ENCODE assay signal across 19 cellular contexts in the genomic region with DNA sequence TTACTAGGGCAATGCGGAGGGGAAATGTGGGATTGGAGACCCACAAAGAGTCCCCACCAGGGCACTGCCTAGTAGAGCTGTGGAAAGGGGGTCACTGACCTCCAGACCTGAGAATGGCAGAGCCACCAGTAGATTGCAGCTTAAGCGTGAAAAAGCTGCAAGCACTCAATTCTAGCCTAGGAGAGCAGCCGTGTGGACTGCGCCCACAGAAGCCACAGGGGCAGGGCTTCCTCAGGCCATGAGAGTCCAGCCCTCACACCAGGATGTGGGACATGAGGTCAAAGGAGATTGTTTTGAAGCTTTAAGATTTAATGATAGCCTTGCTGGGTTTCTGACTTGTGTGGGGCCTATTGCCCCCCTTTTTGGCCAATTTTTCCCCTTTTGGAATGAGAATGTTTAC.
DNase-seq lines count a peak whose midpoint lies in the region; ATAC-seq and TF ChIP-seq lines count a peak whose summit lies in the region.
"Had no signal": no experiment of that assay in that cellular context is flagged by ENCODE, and none has a peak within 500 bp of the region (broad histone marks: within the 10 kb centered on the region; RNA-seq: fewer than 3 reads in every experiment).

No MANE protein-coding gene starts in this region.

- no peaks in the 10 kb centered on the region for H3K36me3 ChIP-seq in spleen
- H3K36me3 ChIP-seq: HAP-1 had no signal

- no peaks in the 10 kb centered on the region for H3K27me3 ChIP-seq in spleen (replicated peaks in 1 of 7)

- no peak overlapping the region for H3K4me3 ChIP-seq in spleen
- H3K4me3 ChIP-seq: A549, HAP-1 had no signal

- in situ Hi-C loops in ACHN (cut with HindIII; ENCODE audit: low pct_ligation_motif_present, low pct_unique_long_range_greater_than_20kb, low sequenced_read_pairs) = no loop called here

- ATAC-seq in GM18858 (IDR thresholded peaks at IDR 0.05; ENCODE audit: unreplicated experiment) = no peak
- ATAC-seq: A549 had no signal

- no peak overlapping the region for H3K27ac ChIP-seq in spleen
- H3K27ac ChIP-seq: A549 had no signal

- no peak for TF ChIP-seq POLR2A in spleen (IDR thresholded peaks at IDR 0.05)

- intact Hi-C loops in spleen (cut with DNase I; ENCODE audit: low total_unique reads) = no loop called here

- DNase-seq in CMK (ENCODE audit: low read depth) (peak; percentile 27), UCSD-AML1 (lab: John Stamatoyannopoulos, UW; ENCODE audit: unreplicated experiment) (peak; percentile 16), myocyte (ENCODE audit: low read depth) (peak; percentile 9), spleen (peak; percentile 54), ACHN (no peak), NCI-H748 treated with DMSO at 0.1 percent for 48 hours (lab: John Stamatoyannopoulos, UW) (no peak)
- DNase-seq: 8988T; C1 segment of cervical spinal cord; Caco-2; CD4-positive, alpha-beta memory T cell; DMS 273 treated with DMSO at 0.1 percent for 48 hours; DMS79; EL; GDM1; GOT3; HFFc6 had no signal

- WGBS in spleen, 5 donors = 82 to 93% (median 88%) methylated on average over 4 of the region's 4 CpGs

- no peaks in the 10 kb centered on the region for H3K4me1 ChIP-seq in spleen
- H3K4me1 ChIP-seq: A549, Caco-2, HAP-1 had no signal

- TF ChIP-seq CTCF in spleen (IDR thresholded peaks at IDR 0.05 in 8 of 11, conservative IDR thresholded peaks at IDR 0.05 in 3 of 11) = no peak

- H3K9me3 ChIP-seq in spleen = no peaks in the 10 kb centered on the region
- H3K9me3 ChIP-seq: A549, Caco-2, HAP-1 had no signal

Comparison
In these comparisons a context has a peak if more than half of its experiments do, and no peak if none do; other contexts are left out.
1. DNase-seq: peak in CMK (single experiment), UCSD-AML1 (single experiment), myocyte (single experiment) and spleen (single experiment); none in ACHN (single experiment) and NCI-H748 treated with DMSO at 0.1 percent for 48 hours (single experiment).